ENCODE assay signal across 20 cellular contexts in genomic region chr13:73934771-73935170, GRCh38.
DNase-seq lines count a peak whose midpoint lies in the region; ATAC-seq, FAIRE-seq and TF ChIP-seq lines count a peak whose summit lies in the region.
"Had no signal": no experiment of that assay in that cellular context is flagged by ENCODE, and none has a peak within 500 bp of the region (broad histone marks: within the 10 kb centered on the region; RNA-seq: fewer than 3 reads in every experiment).

No MANE protein-coding gene starts in this region.

- H3K9ac ChIP-seq in astrocyte (ENCODE audit: low read length) (peak overlapping the region; percentile 41), kidney (ENCODE audit: low read length in 2 of 2) (no peak overlapping the region)
- H3K9ac ChIP-seq: BLaER1 had no signal

- H3K4me1 Mint-ChIP-seq in MCF 10A (ENCODE audit: insufficient read depth, unreplicated experiment), result peaks cover 34% of the 10 kb centered on the region
- peaks cover 41% of the 10 kb centered on the region for H3K4me1 Mint-ChIP-seq in astrocyte (ENCODE audit: low read depth, unreplicated experiment)
- H3K4me1 Mint-ChIP-seq in natural killer cell, result peaks cover 69 to 74% of the 10 kb centered on the region in 2 donors

- H3K4me2 ChIP-seq in astrocyte (ENCODE audit: low read length), result peak overlapping the region; percentile 82
- H3K4me2 ChIP-seq: BLaER1 had no signal

- CTCF ChIA-PET in MCF 10A (lab: Yijun Ruan, JAX), result no interaction called here

- BruUV-seq in MCF 10A (replicated peaks; lab: Mats Ljungman, UMichigan), result TSS peak; percentile 44

- peaks cover 15% of the 10 kb centered on the region for H3K79me2 ChIP-seq in astrocyte (ENCODE audit: insufficient read depth, low read length)

- H3K27ac ChIP-seq in breast epithelium (no peak overlapping the region), astrocyte (ENCODE audit: low read depth, low read length) (no peak overlapping the region), kidney (ENCODE audit: low read depth in 2 of 2, low read length in 2 of 2) (no peak overlapping the region)
- H3K27ac ChIP-seq: BLaER1, RWPE1 had no signal

- no peak overlapping the region for H2AFZ ChIP-seq in astrocyte (ENCODE audit: low read depth, low read length)

- no peak for DNase-seq in MCF 10A (ENCODE audit: unreplicated experiment)
- DNase-seq in breast epithelium (ENCODE audit: low spot score in 2 of 2), result no peak
- no peak for DNase-seq in astrocyte (ENCODE audit: low read depth)
- no peak for DNase-seq in natural killer cell
- no peak for DNase-seq in kidney
- no peak for DNase-seq in hepatic stellate cell (ENCODE audit: low spot score)
- DNase-seq: 8988T; CD4-positive, alpha-beta memory T cell; H7; NCI-H1105 treated with DMSO at 0.1 percent for 48 hours; NCI-H1694 treated with DMSO at 0.1 percent for 48 hours; NCI-H2107; NCI-H524; NCI-H82; OCI-M1 had no signal

- H3K9me3 ChIP-seq in breast epithelium, result no peaks in the 10 kb centered on the region
- no peaks in the 10 kb centered on the region for H3K9me3 ChIP-seq in astrocyte (ENCODE audit: insufficient read depth, low read depth, low read length)
- no peaks in the 10 kb centered on the region for H3K9me3 ChIP-seq in kidney (ENCODE audit: control insufficient read depth in 1 of 2, low read length in 2 of 2)
- H3K9me3 ChIP-seq: BLaER1 had no signal

- ATAC-seq in natural killer cell (no peak), HG02798 (IDR thresholded peaks at IDR 0.05; ENCODE audit: poor library complexity, unreplicated experiment) (no peak), HG03025 (IDR thresholded peaks at IDR 0.05; ENCODE audit: low FRiP score, unreplicated experiment) (no peak)
- ATAC-seq: GM12878 had no signal

- FAIRE-seq in astrocyte (lab: Jason Lieb, UNC) (no peak), kidney (lab: Jason Lieb, UNC) (no peak)
- FAIRE-seq: GM12878 had no signal

- H3K4me3 Mint-ChIP-seq in MCF 10A (ENCODE audit: unreplicated experiment) (peak overlapping the region; percentile 1), astrocyte (ENCODE audit: unreplicated experiment) (no peak overlapping the region), natural killer cell (peak overlapping the region; percentile 7)

- peaks cover 7% of the 10 kb centered on the region for H4K20me1 ChIP-seq in astrocyte (ENCODE audit: insufficient read depth, low read length)

- H3K36me3 Mint-ChIP-seq in MCF 10A (ENCODE audit: insufficient read depth, unreplicated experiment) (no peaks in the 10 kb centered on the region), astrocyte (ENCODE audit: low read depth, unreplicated experiment) (peaks cover 8% of the 10 kb centered on the region), natural killer cell (no peaks in the 10 kb centered on the region)

- H3K27ac Mint-ChIP-seq in MCF 10A (ENCODE audit: low read depth, unreplicated experiment) (peak overlapping the region; percentile 11), astrocyte (ENCODE audit: unreplicated experiment) (no peak overlapping the region), natural killer cell (peak overlapping the region; percentile 1 to 72)

- H3K4me1 ChIP-seq in breast epithelium (no peaks in the 10 kb centered on the region), astrocyte (ENCODE audit: insufficient read depth, low read length) (peaks cover 21% of the 10 kb centered on the region), kidney (ENCODE audit: control insufficient read depth in 1 of 2, insufficient read depth in 1 of 2, low read depth in 1 of 2, low read length in 2 of 2) (no peaks in the 10 kb centered on the region)

- H3K4me3 ChIP-seq in breast epithelium (no peak overlapping the region), astrocyte (ENCODE audit: insufficient read depth, low read depth, low read length) (no peak overlapping the region), kidney (ENCODE audit: low read length in 2 of 2) (no peak overlapping the region)
- H3K4me3 ChIP-seq: BLaER1, GM12878 had no signal

- H3K27me3 Mint-ChIP-seq in MCF 10A (ENCODE audit: insufficient read depth, unreplicated experiment) (no peaks in the 10 kb centered on the region), astrocyte (ENCODE audit: low read depth, unreplicated experiment) (no peaks in the 10 kb centered on the region), natural killer cell (ENCODE audit: low read depth in 2 of 2) (no peaks in the 10 kb centered on the region)
- H3K27me3 Mint-ChIP-seq: CD4-positive, alpha-beta memory T cell had no signal

- POLR2A ChIA-PET in MCF 10A (lab: Yijun Ruan, JAX), result no interaction called here

- no peaks in the 10 kb centered on the region for H3K9me3 Mint-ChIP-seq in MCF 10A (ENCODE audit: unreplicated experiment)
- peaks cover 2% of the 10 kb centered on the region for H3K9me3 Mint-ChIP-seq in astrocyte (ENCODE audit: unreplicated experiment)
- H3K9me3 Mint-ChIP-seq in natural killer cell, result no peaks in the 10 kb centered on the region
- H3K9me3 Mint-ChIP-seq: CD4-positive, alpha-beta memory T cell had no signal

- H3K36me3 ChIP-seq in breast epithelium (no peaks in the 10 kb centered on the region), astrocyte (ENCODE audit: insufficient read depth, low read length) (no peaks in the 10 kb centered on the region), kidney (ENCODE audit: control insufficient read depth in 1 of 2, insufficient read depth in 2 of 2, low read length in 2 of 2) (no peaks in the 10 kb centered on the region)

- intact Hi-C loops in MCF 10A (cut with micrococcal nuclease) (loop anchor here (5.0 kb wide), 1 partner anchor 198 kb away; the partner anchor contains the start of gene KLF12), breast epithelium (cut with DNase I; ENCODE audit: low total_unique reads) (no loop called here), natural killer cell (cut with micrococcal nuclease) (loop anchor here (5.0 kb wide), 1 partner anchor 93 kb away; no protein-coding TSS in a partner anchor), kidney (cut with DNase I) (no loop called here)

- TF ChIP-seq CTCF in MCF 10A (IDR thresholded peaks at IDR 0.05; ENCODE audit: unreplicated experiment) (no peak), breast epithelium (IDR thresholded peaks at IDR 0.05) (no peak), astrocyte (IDR thresholded peaks at IDR 0.05; ENCODE audit: insufficient read depth, low read depth, low read length) (no peak), natural killer cell (IDR thresholded peaks at IDR 0.05) (no peak), kidney (IDR thresholded peaks at IDR 0.05; ENCODE audit: borderline replicate concordance, extremely low read depth, insufficient read depth) (no peak)

- no peak for TF ChIP-seq POLR2A in breast epithelium (IDR thresholded peaks at IDR 0.05)

- H3K27me3 ChIP-seq in breast epithelium (no peaks in the 10 kb centered on the region), astrocyte (ENCODE audit: insufficient read depth, low read length) (no peaks in the 10 kb centered on the region)
- H3K27me3 ChIP-seq: BLaER1 had no signal

Comparison
In these comparisons a context has a peak if more than half of its experiments do, and no peak if none do; other contexts are left out.
1. intact Hi-C loops: an anchor here in MCF 10A (5.0 kb wide) and natural killer cell (5.0 kb wide); none called in breast epithelium and kidney.